In genomic region chr2:214808961-214809750, GRCh38 we compare ENCODE assay signal across 8 cellular contexts. TPM values are rescaled to one million over a fixed set of nuclear protein-coding genes. Genes with fewer than 3 reads are reported as not detected.
A peak's percentile ranks its signal among the peaks of the same experiment; 100 is the strongest.
DNase-seq lines count a peak whose midpoint lies in the region; ATAC-seq and TF ChIP-seq lines count a peak whose summit lies in the region.

Gene BARD1 (minus strand): TSS chr2:214809683. CDS start chr2:214809569, 114 bp downstream.

- H3K4me3 ChIP-seq in BE2C (ENCODE audit: low read depth, low read length) = peak within 1 kb of the TSS; percentile 92
- H3K4me3 ChIP-seq in naive thymus-derived CD4-positive, alpha-beta T cell (ENCODE audit: low read length) = peak within 1 kb of the TSS; percentile 75

- peak; percentile 19 for ATAC-seq in GM19023 (IDR thresholded peaks at IDR 0.05; ENCODE audit: unreplicated experiment)
- ATAC-seq in HG03175 (IDR thresholded peaks at IDR 0.05; ENCODE audit: unreplicated experiment) = peak; percentile 40
- ATAC-seq in esophagus mucosa = peak; percentile 55
- peak; percentile 34 for ATAC-seq in naive thymus-derived CD4-positive, alpha-beta T cell
- ATAC-seq in stimulated activated naive CD8-positive, alpha-beta T cell treated with anti-CD3 and anti-CD28 coated beads, Interleukin-15, Interleukin-2, amounts not matched to agents 100 U/mL and 50 U/mL, for 24 hours = peak; percentile 30

- no peaks in the 10 kb centered on the region for H3K27me3 ChIP-seq in BE2C
- H3K27me3 ChIP-seq in naive thymus-derived CD4-positive, alpha-beta T cell (ENCODE audit: control insufficient read depth in 2 of 2, insufficient read depth in 2 of 2, low read length in 2 of 2) = no peaks in the 10 kb centered on the region

- H3K27me3 Mint-ChIP-seq in naive thymus-derived CD4-positive, alpha-beta T cell = peaks cover 0 to 21% (median 6%) of the 10 kb centered on the region in 5 donors

- H3K27ac Mint-ChIP-seq in naive thymus-derived CD4-positive, alpha-beta T cell = peak within 1 kb of the TSS; percentile 79 to 96 (median 89)

- TF ChIP-seq CTCF in BE2C (IDR thresholded peaks at IDR 0.05; ENCODE audit: low read depth, low read length) = no peak

- H3K9me3 Mint-ChIP-seq in naive thymus-derived CD4-positive, alpha-beta T cell = no peaks in the 10 kb centered on the region

- H3K4me1 Mint-ChIP-seq in naive thymus-derived CD4-positive, alpha-beta T cell = peaks cover 10 to 49% (median 35%) of the 10 kb centered on the region in 7 donors

- H3K27ac ChIP-seq in naive thymus-derived CD4-positive, alpha-beta T cell (ENCODE audit: low read depth, low read length) = peak within 1 kb of the TSS; percentile 72

- no peaks in the 10 kb centered on the region for H3K9me3 ChIP-seq in BE2C
- H3K9me3 ChIP-seq in naive thymus-derived CD4-positive, alpha-beta T cell (ENCODE audit: control insufficient read depth in 2 of 3, low read length in 3 of 3) = no peaks in the 10 kb centered on the region

- H3K36me3 ChIP-seq in BE2C = no peaks in the 10 kb centered on the region; the same call in 1 of the 2 replicates
- peaks cover 0 to 5% (median 0%) of the 10 kb centered on the region in 3 experiments for H3K36me3 ChIP-seq in naive thymus-derived CD4-positive, alpha-beta T cell (ENCODE audit: control insufficient read depth in 2 of 3, insufficient read depth in 3 of 3, low read length in 3 of 3)

- peak; percentile 56 for DNase-seq in BE2C
- DNase-seq in NK-92 treated with Interleukin-12 subunit alpha and Interleukin-12 subunit beta, amount 100 ng/mL, for 24 hours (lab: John Stamatoyannopoulos, UW) = peak; percentile 70
- DNase-seq in activated T-cell treated with anti-CD3 and anti-CD28 coated beads for 24 hours (ENCODE audit: low read depth) = peak; percentile 38
- peak in 7 of 9 donors; percentile 51 to 63 (median 61) for DNase-seq in naive thymus-derived CD4-positive, alpha-beta T cell
- DNase-seq in stimulated activated naive CD8-positive, alpha-beta T cell treated with anti-CD3 and anti-CD28 coated beads, Interleukin-15, Interleukin-2, amounts not matched to agents 100 U/mL and 50 U/mL, for 24 hours = peak; percentile 65

- intact Hi-C loops in naive thymus-derived CD4-positive, alpha-beta T cell (cut with micrococcal nuclease) = loop anchor here (1.0 to 10.0 kb wide), 16 partner anchors 9 to 1688 kb away; partner anchors contain the start of genes ATIC (in 2 of the 2), PECR (in 2 of the 2), SPAG16 (in 2 of the 2) and TMEM169 (in 2 of the 2)

- H3K36me3 Mint-ChIP-seq in naive thymus-derived CD4-positive, alpha-beta T cell = no peaks in the 10 kb centered on the region

- CTCF ChIA-PET in naive thymus-derived CD4-positive, alpha-beta T cell (lab: Charles Lee) = interaction anchor here (0.5 to 0.7 kb wide), 2 partner anchors 20 to 128 kb away, joined by 3 to 4 read pairs; no protein-coding TSS in a partner anchor

- H3K4me1 ChIP-seq in BE2C = no peaks in the 10 kb centered on the region; the same call in 1 of the 2 replicates
- peaks cover 0 to 7% of the 10 kb centered on the region in 2 donors for H3K4me1 ChIP-seq in naive thymus-derived CD4-positive, alpha-beta T cell (ENCODE audit: control insufficient read depth in 2 of 2, insufficient read depth in 2 of 2, low read length in 2 of 2)

- H3K4me3 Mint-ChIP-seq in naive thymus-derived CD4-positive, alpha-beta T cell = peak within 1 kb of the TSS; percentile 88 to 98 (median 96)

- POLR2A ChIA-PET in naive thymus-derived CD4-positive, alpha-beta T cell (lab: Charles Lee) = no interaction called here

RNA-seq across cellular contexts. Expression of gene BARD1, which starts in this region (rescaled TPM):
- polyA plus RNA-seq in BE2C (2012; ENCODE audit: insufficient read depth, insufficient read length, low read depth) = 4.4 TPM
- total RNA-seq in esophagus mucosa = 18.5 TPM
- total RNA-seq in naive thymus-derived CD4-positive, alpha-beta T cell = 10 to 100 TPM in 1 of 5 experiments, 1 to 10 TPM in 4; 4.5 to 35.9 (median 5.4) TPM
- polyA plus RNA-seq in naive thymus-derived CD4-positive, alpha-beta T cell = 1 to 10 TPM; 2.8 to 4.1 TPM

Comparison
In these comparisons a context has a peak if more than half of its experiments do, and no peak if none do; other contexts are left out.
1. Peak in every context shown above with its lines: DNase-seq, ATAC-seq, H3K4me3 ChIP-seq and H3K27ac ChIP-seq.